In genomic region chr12:31749024-31749704, GRCh38 we compare ENCODE assay signal across 8 cellular contexts. TPM values are rescaled to one million over a fixed set of nuclear protein-coding genes. Genes with fewer than 3 reads are reported as not detected.
DNase-seq lines count a peak whose midpoint lies in the region; ATAC-seq and TF ChIP-seq lines count a peak whose summit lies in the region.

No MANE protein-coding gene starts in this region.

- DNase-seq in DMS79 treated with DMSO at 0.1 percent for 48 hours (lab: John Stamatoyannopoulos, UW) (peak; percentile 87), right cardiac atrium (no peak), NCI-H82 (lab: John Stamatoyannopoulos, UW) (no peak)
- peak; percentile 57 for DNase-seq in activated T-helper 9 cell treated with anti-CD3 and anti-CD28 coated beads, Interleukin-2, amount 50 U/mL, for 16 hours (ENCODE audit: low read depth)
- peak; percentile 36 for DNase-seq in stimulated activated CD4-positive, alpha-beta T cell treated with anti-CD3 and anti-CD28 coated beads, Interleukin-12 subunit alpha, Interleukin-12 subunit beta, amount 100 ng/mL, for 4 hours

- no peak for TF ChIP-seq CTCF in OCI-LY3 (IDR thresholded peaks at IDR 0.05; ENCODE audit: low read depth, low read length)

- H3K9ac ChIP-seq in HUES48 (ENCODE audit: low read depth, low read length) (peak overlapping the region; percentile 57; the same call in 1 of the 2 replicates), OCI-LY3 (ENCODE audit: low read length) (peak overlapping the region; percentile 42; the same call in 1 of the 2 replicates)

- H3K27ac ChIP-seq in HUES48 (ENCODE audit: low read depth, low read length), result peak overlapping the region; percentile 83
- peak overlapping the region; percentile 97 for H3K27ac ChIP-seq in OCI-LY3 (ENCODE audit: low read length)
- H3K27ac ChIP-seq in right cardiac atrium (ENCODE audit: low read length), result no peak overlapping the region

- H2AFZ ChIP-seq in OCI-LY3 (ENCODE audit: low read depth, low read length), result 0 out of 2 replicates have a peak overlapping the region, but pooled peaks have one; percentile 1

- intact Hi-C loops in right cardiac atrium (cut with DNase I), result no loop called here

- H3K27me3 ChIP-seq in HUES48 (ENCODE audit: control insufficient read depth, insufficient read depth, low read length), result no peaks in the 10 kb centered on the region
- no peaks in the 10 kb centered on the region for H3K27me3 ChIP-seq in OCI-LY3 (ENCODE audit: low read depth, low read length)
- no peaks in the 10 kb centered on the region for H3K27me3 ChIP-seq in right cardiac atrium (ENCODE audit: control insufficient read depth, insufficient read depth)

- H3K4me3 ChIP-seq in HUES48 (ENCODE audit: low read depth, low read length), result peak overlapping the region; percentile 18; the same call in 1 of the 2 replicates
- peak overlapping the region; percentile 26; the same call in 1 of the 2 replicates for H3K4me3 ChIP-seq in OCI-LY3 (ENCODE audit: low read length)
- H3K4me3 ChIP-seq in right cardiac atrium (ENCODE audit: low read length), result no peak overlapping the region

- H3K36me3 ChIP-seq in HUES48 (ENCODE audit: control insufficient read depth, insufficient read depth, low read length), result no peaks in the 10 kb centered on the region
- no peaks in the 10 kb centered on the region for H3K36me3 ChIP-seq in OCI-LY3 (replicated peaks; ENCODE audit: low read depth, low read length)

- H3K4me2 ChIP-seq in OCI-LY3 (ENCODE audit: low read length), result peak overlapping the region; percentile 38

- 49% methylated on average over 5 of the region's 5 CpGs for WGBS in right cardiac atrium

- no peaks in the 10 kb centered on the region for H3K9me3 ChIP-seq in HUES48 (ENCODE audit: control insufficient read depth, insufficient read depth, low read length)
- no peaks in the 10 kb centered on the region for H3K9me3 ChIP-seq in OCI-LY3 (ENCODE audit: insufficient read depth, low read length)
- H3K9me3 ChIP-seq in right cardiac atrium (ENCODE audit: control insufficient read depth, low read length), result no peaks in the 10 kb centered on the region

- ATAC-seq in GM21529 (IDR thresholded peaks at IDR 0.05; ENCODE audit: unreplicated experiment) (peak; percentile 81), right cardiac atrium (peak; percentile 81 to 91)

- peaks cover 13% of the 10 kb centered on the region for H3K4me1 ChIP-seq in HUES48 (ENCODE audit: control insufficient read depth, insufficient read depth, low read length)
- H3K4me1 ChIP-seq in OCI-LY3 (ENCODE audit: low read length), result peaks cover 80% of the 10 kb centered on the region
- peaks cover 3% of the 10 kb centered on the region for H3K4me1 ChIP-seq in right cardiac atrium (ENCODE audit: control insufficient read depth, insufficient read depth, low read length)

- H3K79me2 ChIP-seq in OCI-LY3 (ENCODE audit: low read length), result no peaks in the 10 kb centered on the region

- no peaks in the 10 kb centered on the region for H4K20me1 ChIP-seq in OCI-LY3 (ENCODE audit: insufficient read depth, low read length)

RNA-seq across cellular contexts. Expression of gene AMN1, which starts 20.3 kb away (rescaled TPM):
- total RNA-seq in right cardiac atrium, result 10 to 100 TPM; 10.7 to 13.9 (median 11.6) TPM
- 9.6 TPM for polyA plus RNA-seq in right cardiac atrium

Comparison
In these comparisons a context has a peak if more than half of its experiments do, and no peak if none do; other contexts are left out.
1. DNase-seq: peak in DMS79 treated with DMSO at 0.1 percent for 48 hours (single experiment), activated T-helper 9 cell treated with anti-CD3 and anti-CD28 coated beads, Interleukin-2, amount 50 U/mL, for 16 hours (single experiment) and stimulated activated CD4-positive, alpha-beta T cell treated with anti-CD3 and anti-CD28 coated beads, Interleukin-12 subunit alpha, Interleukin-12 subunit beta, amount 100 ng/mL, for 4 hours (single experiment); none in right cardiac atrium (0 of 3) and NCI-H82 (single experiment).